Comparison of ENCODE assay signal across 35 cellular contexts in genomic region chr19:32615569-32615968, GRCh38.
"Had no signal": no experiment of that assay in that cellular context is flagged by ENCODE, and none has a peak within 500 bp of the region (broad histone marks: within the 10 kb centered on the region; RNA-seq: fewer than 3 reads in every experiment).

No MANE protein-coding gene starts in this region.

- H3K9me3 Mint-ChIP-seq: activated B cell treated with CpG ODN at 0.5 μM for 24 hours; activated CD4-positive, alpha-beta memory T cell treated with anti-CD3 and anti-CD28 coated beads for 36 hours; activated CD4-positive, alpha-beta T cell treated with anti-CD3 and anti-CD28 coated beads, Interleukin-2, amount 10 ng/mL, durations not matched to agents 24 days and 14 days; activated naive CD4-positive, alpha-beta T cell treated with anti-CD3 and anti-CD28 coated beads for 36 hours; activated naive CD4-positive, alpha-beta T cell treated with anti-CD3 and anti-CD28 coated beads, Interleukin-2, amount 50 U/mL, for 72 hours; activated naive CD8-positive, alpha-beta T cell treated with anti-CD3 and anti-CD28 coated beads for 36 hours; activated T-cell treated with anti-CD3 and anti-CD28 coated beads, Interleukin-2, amount 50 U/mL, for 4 hours; activated T-cell treated with anti-CD3 and anti-CD28 coated beads, Interleukin-2, amount 50 U/mL, for 72 hours; activated T-helper 1 cell treated with anti-CD3 and anti-CD28 coated beads, Interleukin-12 subunit alpha, Interleukin-12 subunit beta, Interleukin-2, Interleukin-4 antibody, amounts not matched to agents 30 ng/mL and 10 ng/mL and 1 ng/mL, durations not matched to agents 14 hours and 24 hours and 36 hours; activated T-helper 17 cell treated with anti-CD3 and anti-CD28 coated beads, Interleukin-2, amount 50 U/mL, for 72 hours; T-helper 1 cell treated with Interleukin-12 subunit alpha and Interleukin-12 subunit beta and Interleukin-4 antibody, amounts not matched to agents 30 μg/mL and 1 μg/mL, for 36 hours; T-helper 2 cell treated with Interferon-gamma antibody and Interleukin-4, amounts not matched to agents 5 μg/mL and 100 μg/mL, for 36 hours had no signal

- H3K4me3 Mint-ChIP-seq: activated B cell treated with CpG ODN at 0.5 μM for 24 hours; activated CD4-positive, alpha-beta memory T cell treated with anti-CD3 and anti-CD28 coated beads for 36 hours; activated CD4-positive, alpha-beta T cell treated with anti-CD3 and anti-CD28 coated beads, Interleukin-2, amount 10 ng/mL, durations not matched to agents 24 days and 14 days; activated naive CD4-positive, alpha-beta T cell treated with anti-CD3 and anti-CD28 coated beads for 36 hours; activated naive CD8-positive, alpha-beta T cell treated with anti-CD3 and anti-CD28 coated beads for 36 hours; activated T-cell treated with anti-CD3 and anti-CD28 coated beads, Interleukin-2, amount 50 U/mL, for 4 hours; activated T-cell treated with anti-CD3 and anti-CD28 coated beads, Interleukin-2, amount 50 U/mL, for 72 hours; activated T-helper 1 cell treated with anti-CD3 and anti-CD28 coated beads, Interleukin-12 subunit alpha, Interleukin-12 subunit beta, Interleukin-2, Interleukin-4 antibody, amounts not matched to agents 30 ng/mL and 10 ng/mL and 1 ng/mL, durations not matched to agents 14 hours and 24 hours and 36 hours; activated T-helper 17 cell treated with anti-CD3 and anti-CD28 coated beads, Interleukin-2, amount 50 U/mL, for 72 hours; T-helper 1 cell treated with Interleukin-12 subunit alpha and Interleukin-12 subunit beta and Interleukin-4 antibody, amounts not matched to agents 30 μg/mL and 1 μg/mL, for 36 hours; T-helper 2 cell treated with Interferon-gamma antibody and Interleukin-4, amounts not matched to agents 5 μg/mL and 100 μg/mL, for 36 hours had no signal

- DNase-seq: activated B cell treated with CpG ODN at 0.5 μM for 24 hours; activated CD4-positive, alpha-beta memory T cell treated with anti-CD3 and anti-CD28 coated beads for 36 hours; activated CD4-positive, alpha-beta T cell treated with anti-CD3 and anti-CD28 coated beads for 4 hours; activated CD4-positive, alpha-beta T cell treated with anti-CD3 and anti-CD28 coated beads, Interleukin-2, amount 10 ng/mL, durations not matched to agents 24 days and 14 days; activated CD4-positive, alpha-beta T cell treated with anti-CD3 and anti-CD28 coated beads, Interleukin-2, amount 50 U/mL, for 1 hour; activated CD4-positive, alpha-beta T cell treated with anti-CD3 and anti-CD28 coated beads, Interleukin-2, amount 50 U/mL, for 4 hours; activated CD4-positive, CD25-positive, alpha-beta regulatory T cell treated with anti-CD3 and anti-CD28 coated beads, Interleukin-2, amount 50 U/mL, for 72 hours; activated CD8-positive, alpha-beta memory T cell treated with anti-CD3 and anti-CD28 coated beads, Interleukin-2, amount 50 U/mL, for 4 hours; activated effector memory CD4-positive, alpha-beta T cell treated with anti-CD3 and anti-CD28 coated beads, Interleukin-2, amount 50 U/mL, for 16 hours; activated gamma-delta T cell treated with Interleukin-2 at 50 U/mL for 16 hours; activated naive CD4-positive, alpha-beta T cell; activated naive CD4-positive, alpha-beta T cell treated with anti-CD3 and anti-CD28 coated beads for 36 hours; activated naive CD4-positive, alpha-beta T cell treated with anti-CD3 and anti-CD28 coated beads, Interleukin-2, amount 50 U/mL, for 16 hours; activated naive CD8-positive, alpha-beta T cell treated with anti-CD3 and anti-CD28 coated beads for 36 hours; activated T-cell treated with anti-CD3 and anti-CD28 coated beads for 4 hours; activated T-cell treated with anti-CD3 and anti-CD28 coated beads, Interleukin-2, amount 50 U/mL, for 1 hour; activated T-cell treated with anti-CD3 and anti-CD28 coated beads, Interleukin-2, amount 50 U/mL, for 4 hours; activated T-cell treated with anti-CD3 and anti-CD28 coated beads, Interleukin-2, amount 50 U/mL, for 72 hours; adrenal gland; amniotic stem cell; body of pancreas; brain microvascular endothelial cell; central memory CD4-positive, alpha-beta T cell; T-helper 1 cell; T-helper 2 cell; T-helper 9 cell had no signal

- H3K27ac Mint-ChIP-seq: activated B cell treated with CpG ODN at 0.5 μM for 24 hours; activated CD4-positive, alpha-beta memory T cell treated with anti-CD3 and anti-CD28 coated beads for 36 hours; activated CD4-positive, alpha-beta T cell treated with anti-CD3 and anti-CD28 coated beads, Interleukin-2, amount 10 ng/mL, durations not matched to agents 24 days and 14 days; activated naive CD4-positive, alpha-beta T cell treated with anti-CD3 and anti-CD28 coated beads for 36 hours; activated naive CD4-positive, alpha-beta T cell treated with anti-CD3 and anti-CD28 coated beads, Interleukin-2, amount 50 U/mL, for 72 hours; activated naive CD8-positive, alpha-beta T cell treated with anti-CD3 and anti-CD28 coated beads for 36 hours; activated T-cell treated with anti-CD3 and anti-CD28 coated beads, Interleukin-2, amount 50 U/mL, for 72 hours; activated T-helper 1 cell treated with anti-CD3 and anti-CD28 coated beads, Interleukin-12 subunit alpha, Interleukin-12 subunit beta, Interleukin-2, Interleukin-4 antibody, amounts not matched to agents 30 ng/mL and 10 ng/mL and 1 ng/mL, durations not matched to agents 14 hours and 24 hours and 36 hours; activated T-helper 17 cell treated with anti-CD3 and anti-CD28 coated beads, Interleukin-2, amount 50 U/mL, for 72 hours; T-helper 1 cell treated with Interleukin-12 subunit alpha and Interleukin-12 subunit beta and Interleukin-4 antibody, amounts not matched to agents 30 μg/mL and 1 μg/mL, for 36 hours; T-helper 2 cell treated with Interferon-gamma antibody and Interleukin-4, amounts not matched to agents 5 μg/mL and 100 μg/mL, for 36 hours had no signal

- H3K27me3 Mint-ChIP-seq: activated B cell treated with CpG ODN at 0.5 μM for 24 hours; activated CD4-positive, alpha-beta memory T cell treated with anti-CD3 and anti-CD28 coated beads for 36 hours; activated CD4-positive, alpha-beta T cell treated with anti-CD3 and anti-CD28 coated beads, Interleukin-2, amount 10 ng/mL, durations not matched to agents 24 days and 14 days; activated naive CD8-positive, alpha-beta T cell treated with anti-CD3 and anti-CD28 coated beads for 36 hours; activated T-helper 17 cell treated with anti-CD3 and anti-CD28 coated beads, Interleukin-2, amount 50 U/mL, for 72 hours had no signal

- H3K9me3 ChIP-seq: adrenal gland, body of pancreas, breast epithelium had no signal

- H3K36me3 ChIP-seq: breast epithelium had no signal

- H3K27ac ChIP-seq: adrenal gland, body of pancreas, brain microvascular endothelial cell, breast epithelium, VCaP had no signal

- H3K4me3 ChIP-seq: adrenal gland, body of pancreas, breast epithelium had no signal

- H3K27me3 ChIP-seq: adrenal gland, body of pancreas, brain microvascular endothelial cell, breast epithelium had no signal

- FAIRE-seq: astrocyte, TTC549 had no signal

- ATAC-seq: activated naive CD4-positive, alpha-beta T cell treated with anti-CD3 and anti-CD28 coated beads, Interleukin-2, amount 50 U/mL, for 72 hours; activated T-cell treated with anti-CD3 and anti-CD28 coated beads, Interleukin-2, amount 50 U/mL, for 4 hours; activated T-cell treated with anti-CD3 and anti-CD28 coated beads, Interleukin-2, amount 50 U/mL, for 72 hours; activated T-helper 17 cell treated with anti-CD3 and anti-CD28 coated beads, Interleukin-2, amount 50 U/mL, for 72 hours; body of pancreas had no signal

- H3K4me1 ChIP-seq: adrenal gland, body of pancreas, breast epithelium had no signal

- H3K4me1 Mint-ChIP-seq: activated B cell treated with CpG ODN at 0.5 μM for 24 hours; activated CD4-positive, alpha-beta T cell treated with anti-CD3 and anti-CD28 coated beads, Interleukin-2, amount 10 ng/mL, durations not matched to agents 24 days and 14 days; activated naive CD8-positive, alpha-beta T cell treated with anti-CD3 and anti-CD28 coated beads for 36 hours; activated T-helper 17 cell treated with anti-CD3 and anti-CD28 coated beads, Interleukin-2, amount 50 U/mL, for 72 hours had no signal
